ENCODE assay signal across 14 cellular contexts in the genomic region with DNA sequence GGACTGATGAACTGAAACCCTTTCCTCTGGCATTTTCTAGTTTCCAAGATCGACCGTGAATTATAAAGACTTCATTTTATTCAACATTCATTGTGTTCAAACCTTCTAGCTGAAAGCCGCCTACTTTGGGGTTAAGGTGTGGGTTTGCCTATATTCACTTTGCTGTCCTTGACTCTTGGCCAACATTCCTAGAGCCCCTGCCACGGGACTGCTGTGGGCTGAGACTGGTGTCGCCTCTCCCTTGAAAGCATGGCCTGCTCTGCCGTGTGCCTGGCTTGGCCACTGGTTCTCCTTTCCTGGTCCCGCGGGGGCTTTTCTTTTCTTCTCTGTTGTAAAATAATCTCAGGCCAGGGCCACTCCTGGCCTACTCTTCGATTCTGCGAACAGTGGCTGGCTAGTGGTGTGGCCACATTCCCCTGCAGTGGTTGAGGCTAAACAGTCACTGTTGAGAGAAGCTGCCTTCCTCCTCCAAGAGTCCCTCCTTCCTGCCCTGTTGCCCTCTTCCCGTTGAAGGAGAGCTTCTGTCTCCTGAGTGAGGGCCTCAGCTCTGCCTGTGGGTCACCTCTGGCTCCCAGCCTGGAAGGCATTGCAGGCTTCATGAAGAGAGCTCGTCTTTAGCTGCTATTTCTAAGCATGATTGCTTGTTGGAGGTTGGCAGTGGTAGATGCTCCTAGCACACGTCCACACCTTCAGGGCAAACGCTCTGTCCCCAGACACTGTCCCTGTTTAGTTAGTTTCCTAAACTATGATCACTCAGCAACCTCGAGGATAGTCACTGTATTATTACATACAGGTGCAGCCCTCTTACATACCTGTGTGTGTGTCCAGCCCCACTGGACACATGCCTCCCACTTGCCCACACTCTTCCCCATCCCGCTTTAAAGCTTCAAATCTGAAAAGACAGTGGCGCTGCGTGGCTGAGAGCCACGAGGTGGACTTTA.
A peak's percentile ranks its signal among the peaks of the same experiment; 100 is the strongest.
DNase-seq lines count a peak whose midpoint lies in the region; ATAC-seq and TF ChIP-seq lines count a peak whose summit lies in the region.
"Had no signal": no experiment of that assay in that cellular context is flagged by ENCODE, and none has a peak within 500 bp of the region (broad histone marks: within the 10 kb centered on the region; RNA-seq: fewer than 3 reads in every experiment).

No MANE protein-coding gene starts in this region.

- POLR2A ChIA-PET in activated CD4-positive, alpha-beta T cell treated with anti-CD3 and anti-CD28 coated beads, Interleukin-2, amount 10 ng/mL, durations not matched to agents 7 days and 5 days (lab: Charles Lee) = no interaction called here
- POLR2A ChIA-PET in activated B cell treated with CpG ODN at 0.5 μM for 24 hours (lab: Charles Lee) = interaction anchor here (0.8 to 7.0 kb wide), 8 partner anchors 8 to 487 kb away, joined by 3 to 132 read pairs (median 4); no protein-coding TSS in a partner anchor

- ATAC-seq in activated B cell treated with CpG ODN at 0.5 μM for 24 hours (ENCODE audit: low read depth) (no peak), GM21515 (IDR thresholded peaks at IDR 0.05; ENCODE audit: unreplicated experiment) (no peak)
- ATAC-seq in stimulated activated naive B cell treated with anti-CD40 and anti-IgM and Interleukin-4, amounts not matched to agents 10 μg/mL and 1 μg/mL and 100 μg/mL, for 72 hours (replicated peaks) = no peak
- ATAC-seq: SK-N-SH treated with all-trans-retinoic acid at 6 μM for 48 hours had no signal

- DNase-seq in activated CD4-positive, alpha-beta T cell treated with anti-CD3 and anti-CD28 coated beads, Interleukin-2, amount 10 ng/mL, durations not matched to agents 7 days and 5 days = no peak
- no peak for DNase-seq in activated CD4-positive, alpha-beta T cell treated with anti-CD3 and anti-CD28 coated beads for 1 hour
- DNase-seq in activated B cell treated with CpG ODN at 0.5 μM for 24 hours = no peak
- DNase-seq in immature natural killer cell = no peak
- no peak for DNase-seq in stimulated activated naive B cell treated with anti-CD40 and anti-IgM and Interleukin-4, amounts not matched to agents 10 μg/mL and 1 μg/mL and 100 μg/mL, for 72 hours
- no peak for DNase-seq in SIG-M5 treated with dmso at 0.1 percent for 504 hours (lab: John Stamatoyannopoulos, UW; ENCODE audit: unreplicated experiment)
- DNase-seq in dedifferentiated amniotic fluid mesenchymal stem cell (ENCODE audit: extremely low spot score) = no peak
- DNase-seq: COR-L47; GF-D8; glutamatergic neuron; stimulated activated CD4-positive, alpha-beta T cell treated with anti-CD3 and anti-CD28 coated beads, Interleukin-2, amount 100 ng/mL, for 24 hours had no signal

- H3K36me3 Mint-ChIP-seq in activated CD4-positive, alpha-beta T cell treated with anti-CD3 and anti-CD28 coated beads, Interleukin-2, amount 10 ng/mL, durations not matched to agents 7 days and 5 days (ENCODE audit: low read depth) = peaks cover 2% of the 10 kb centered on the region
- H3K36me3 Mint-ChIP-seq in activated B cell treated with CpG ODN at 0.5 μM for 24 hours (ENCODE audit: low read depth) = peaks cover 22% of the 10 kb centered on the region
- H3K36me3 Mint-ChIP-seq in immature natural killer cell = peaks cover 0 to 3% (median 0%) of the 10 kb centered on the region in 3 donors
- peaks cover 13 to 30% of the 10 kb centered on the region in 2 donors for H3K36me3 Mint-ChIP-seq in stimulated activated naive B cell treated with anti-CD40 and anti-IgM and Interleukin-4, amounts not matched to agents 10 μg/mL and 1 μg/mL and 100 μg/mL, for 72 hours

- intact Hi-C loops in activated B cell treated with CpG ODN at 0.5 μM for 24 hours (cut with micrococcal nuclease) = no loop called here

- CTCF ChIA-PET in activated CD4-positive, alpha-beta T cell treated with anti-CD3 and anti-CD28 coated beads, Interleukin-2, amount 10 ng/mL, durations not matched to agents 7 days and 5 days (lab: Charles Lee) = interaction anchor here (1.1 kb wide), 1 partner anchor 47 kb away, joined by 3 read pairs; no protein-coding TSS in a partner anchor
- CTCF ChIA-PET in activated B cell treated with CpG ODN at 0.5 μM for 24 hours (lab: Charles Lee) = no interaction called here

- no peaks in the 10 kb centered on the region for H3K9me3 Mint-ChIP-seq in activated CD4-positive, alpha-beta T cell treated with anti-CD3 and anti-CD28 coated beads, Interleukin-2, amount 10 ng/mL, durations not matched to agents 7 days and 5 days
- H3K9me3 Mint-ChIP-seq in activated B cell treated with CpG ODN at 0.5 μM for 24 hours (no peaks in the 10 kb centered on the region), immature natural killer cell (no peaks in the 10 kb centered on the region)
- H3K9me3 Mint-ChIP-seq in stimulated activated naive B cell treated with anti-CD40 and anti-IgM and Interleukin-4, amounts not matched to agents 10 μg/mL and 1 μg/mL and 100 μg/mL, for 72 hours = no peaks in the 10 kb centered on the region

- H3K27ac Mint-ChIP-seq in activated CD4-positive, alpha-beta T cell treated with anti-CD3 and anti-CD28 coated beads, Interleukin-2, amount 10 ng/mL, durations not matched to agents 7 days and 5 days = peak overlapping the region; percentile 6
- H3K27ac Mint-ChIP-seq in activated B cell treated with CpG ODN at 0.5 μM for 24 hours (peak overlapping the region; percentile 94), immature natural killer cell (peak overlapping the region; percentile 61 to 96 (median 83))
- peak overlapping the region; percentile 95 for H3K27ac Mint-ChIP-seq in stimulated activated naive B cell treated with anti-CD40 and anti-IgM and Interleukin-4, amounts not matched to agents 10 μg/mL and 1 μg/mL and 100 μg/mL, for 72 hours
- H3K27ac Mint-ChIP-seq: activated naive CD8-positive, alpha-beta T cell had no signal

- no peak for TF ChIP-seq CTCF in activated B cell treated with CpG ODN at 0.5 μM for 24 hours (IDR thresholded peaks at IDR 0.05)

- H3K27me3 Mint-ChIP-seq in activated CD4-positive, alpha-beta T cell treated with anti-CD3 and anti-CD28 coated beads, Interleukin-2, amount 10 ng/mL, durations not matched to agents 7 days and 5 days = no peaks in the 10 kb centered on the region
- H3K27me3 Mint-ChIP-seq in activated B cell treated with CpG ODN at 0.5 μM for 24 hours = no peaks in the 10 kb centered on the region
- peaks cover 0 to 3% (median 2%) of the 10 kb centered on the region in 3 donors for H3K27me3 Mint-ChIP-seq in immature natural killer cell (ENCODE audit: low read depth in 3 of 3)
- H3K27me3 Mint-ChIP-seq in stimulated activated naive B cell treated with anti-CD40 and anti-IgM and Interleukin-4, amounts not matched to agents 10 μg/mL and 1 μg/mL and 100 μg/mL, for 72 hours = no peaks in the 10 kb centered on the region
- H3K27me3 Mint-ChIP-seq: activated naive CD8-positive, alpha-beta T cell had no signal

- H3K4me3 Mint-ChIP-seq in activated CD4-positive, alpha-beta T cell treated with anti-CD3 and anti-CD28 coated beads, Interleukin-2, amount 10 ng/mL, durations not matched to agents 7 days and 5 days = no peak overlapping the region
- peak overlapping the region; percentile 35 for H3K4me3 Mint-ChIP-seq in activated B cell treated with CpG ODN at 0.5 μM for 24 hours
- H3K4me3 Mint-ChIP-seq in immature natural killer cell = peak overlapping the region; percentile 9 to 50 (median 36)
- H3K4me3 Mint-ChIP-seq in stimulated activated naive B cell treated with anti-CD40 and anti-IgM and Interleukin-4, amounts not matched to agents 10 μg/mL and 1 μg/mL and 100 μg/mL, for 72 hours = peak overlapping the region in 1 of 2 donors; percentile 8
- H3K4me3 Mint-ChIP-seq: activated naive CD8-positive, alpha-beta T cell had no signal

- peaks cover 53% of the 10 kb centered on the region for H3K4me1 Mint-ChIP-seq in activated CD4-positive, alpha-beta T cell treated with anti-CD3 and anti-CD28 coated beads, Interleukin-2, amount 10 ng/mL, durations not matched to agents 7 days and 5 days
- H3K4me1 Mint-ChIP-seq in activated B cell treated with CpG ODN at 0.5 μM for 24 hours = peaks cover 92% of the 10 kb centered on the region
- peaks cover 68 to 86% of the 10 kb centered on the region in 2 donors for H3K4me1 Mint-ChIP-seq in immature natural killer cell
- H3K4me1 Mint-ChIP-seq in stimulated activated naive B cell treated with anti-CD40 and anti-IgM and Interleukin-4, amounts not matched to agents 10 μg/mL and 1 μg/mL and 100 μg/mL, for 72 hours = peaks cover 81 to 98% of the 10 kb centered on the region in 2 donors

Comparison
In these comparisons a context has a peak if more than half of its experiments do, and no peak if none do; other contexts are left out.
1. H3K27ac Mint-ChIP-seq: peak in every context shown above with its lines; median percentile 95 in stimulated activated naive B cell treated with anti-CD40 and anti-IgM and Interleukin-4, amounts not matched to agents 10 μg/mL and 1 μg/mL and 100 μg/mL, for 72 hours; 94 in activated B cell treated with CpG ODN at 0.5 μM for 24 hours; 83 in immature natural killer cell; 6 in activated CD4-positive, alpha-beta T cell treated with anti-CD3 and anti-CD28 coated beads, Interleukin-2, amount 10 ng/mL, durations not matched to agents 7 days and 5 days.